Comparison of ENCODE assay signal across 8 cellular contexts in the genomic region with DNA sequence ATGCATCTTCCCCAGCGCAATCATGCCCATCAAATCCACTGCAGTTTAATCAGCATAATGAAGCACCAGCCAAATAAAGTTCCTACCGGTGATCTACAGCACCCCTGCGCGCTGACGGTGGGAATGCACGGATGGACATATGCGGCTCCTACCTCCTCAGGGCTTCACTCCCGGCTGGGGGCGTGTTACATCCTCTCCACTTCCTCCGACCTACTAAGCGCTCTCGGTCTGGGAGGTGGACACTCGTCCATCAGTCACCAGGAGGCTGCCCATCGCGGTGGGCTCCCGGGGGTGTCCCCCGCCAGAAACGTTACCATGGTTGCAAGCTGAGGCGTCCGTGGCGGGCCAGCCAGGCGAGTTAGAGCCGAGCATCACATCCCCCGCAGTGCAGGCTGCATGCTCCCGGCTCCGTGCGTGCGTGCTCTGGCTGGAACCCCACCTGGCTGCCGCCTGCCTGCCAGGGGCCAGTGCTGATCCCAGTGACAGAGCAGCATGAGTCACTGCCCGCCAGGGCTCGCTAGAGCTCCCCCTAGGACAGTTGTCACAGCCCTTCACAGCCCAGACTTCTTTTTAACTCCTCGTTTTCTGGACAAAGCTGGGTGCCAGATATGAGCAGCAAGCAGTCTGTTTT.
DNase-seq lines count a peak whose midpoint lies in the region; ATAC-seq and TF ChIP-seq lines count a peak whose summit lies in the region.

No MANE protein-coding gene starts in this region.

- no peak for TF ChIP-seq POLR2A in thyroid gland (IDR thresholded peaks at IDR 0.05)

- H3K36me3 ChIP-seq in thyroid gland, result no peaks in the 10 kb centered on the region

- CTCF ChIA-PET in GM10248 (lab: Yijun Ruan, JAX), result interaction anchor here (0.7 to 2.6 kb wide), 6 partner anchors 8 to 98 kb away, joined by 3 to 5 read pairs (median 3); no protein-coding TSS in a partner anchor

- peak; percentile 26 for ATAC-seq in left lobe of liver
- no peak for ATAC-seq in GM19397 (IDR thresholded peaks at IDR 0.05; ENCODE audit: unreplicated experiment)

- TF ChIP-seq CTCF in GM10248 (IDR thresholded peaks at IDR 0.05; ENCODE audit: control extremely low read depth, extremely low read depth, low read depth, missing control alignments), result peak; percentile 14
- TF ChIP-seq CTCF in choroid plexus epithelial cell (conservative IDR thresholded peaks at IDR 0.05; ENCODE audit: low read depth, low read length), result peak; percentile 38
- peak in 4 of 6 experiments; percentile 11 to 43 (median 29) for TF ChIP-seq CTCF in thyroid gland (IDR thresholded peaks at IDR 0.05)

- H3K27ac ChIP-seq in thyroid gland, result no peak overlapping the region

- H3K9me3 ChIP-seq in thyroid gland, result no peaks in the 10 kb centered on the region

- peak overlapping the region; percentile 56 for H3K4me3 ChIP-seq in choroid plexus epithelial cell (ENCODE audit: low read depth, low read length)
- H3K4me3 ChIP-seq in thyroid gland (replicated peaks in 1 of 3), result no peak overlapping the region

- intact Hi-C loops in thyroid gland (cut with DNase I), result no loop called here

- DNase-seq in GM10248 (ENCODE audit: extremely low spot score), result no peak
- DNase-seq in NCI-H1694 treated with DMSO at 0.1 percent for 48 hours (lab: John Stamatoyannopoulos, UW), result peak; percentile 46
- DNase-seq in choroid plexus epithelial cell (ENCODE audit: low read depth), result peak; percentile 54
- no peak for DNase-seq in left lobe of liver (ENCODE audit: low spot score)
- DNase-seq in thyroid gland, result peak; percentile 50 to 55
- no peak for DNase-seq in activated CD8-positive, alpha-beta memory T cell treated with anti-CD3 and anti-CD28 coated beads, Interleukin-2, amount 50 U/mL, for 4 hours
- DNase-seq in activated effector memory CD4-positive, alpha-beta T cell treated with anti-CD3 and anti-CD28 coated beads, Interleukin-2, amount 50 U/mL, for 16 hours, result no peak

- POLR2A ChIA-PET in GM10248 (lab: Yijun Ruan, JAX), result no interaction called here

- H3K27me3 ChIP-seq in thyroid gland, result no peaks in the 10 kb centered on the region

- H3K4me1 ChIP-seq in thyroid gland, result no peaks in the 10 kb centered on the region

- 27 to 41% methylated on average over 13 to 19 of the region's 32 CpGs for WGBS in thyroid gland, 2 donors

Comparison
In these comparisons a context has a peak if more than half of its experiments do, and no peak if none do; other contexts are left out.
1. DNase-seq: peak in NCI-H1694 treated with DMSO at 0.1 percent for 48 hours (single experiment), choroid plexus epithelial cell (single experiment) and thyroid gland (2 of 2); none in GM10248 (single experiment), left lobe of liver (single experiment), activated CD8-positive, alpha-beta memory T cell treated with anti-CD3 and anti-CD28 coated beads, Interleukin-2, amount 50 U/mL, for 4 hours (single experiment) and activated effector memory CD4-positive, alpha-beta T cell treated with anti-CD3 and anti-CD28 coated beads, Interleukin-2, amount 50 U/mL, for 16 hours (single experiment).
2. Peak in every context shown above with its lines, with median percentiles within 50 percentile points of each other: CTCF ChIP-seq.